In the genomic region with DNA sequence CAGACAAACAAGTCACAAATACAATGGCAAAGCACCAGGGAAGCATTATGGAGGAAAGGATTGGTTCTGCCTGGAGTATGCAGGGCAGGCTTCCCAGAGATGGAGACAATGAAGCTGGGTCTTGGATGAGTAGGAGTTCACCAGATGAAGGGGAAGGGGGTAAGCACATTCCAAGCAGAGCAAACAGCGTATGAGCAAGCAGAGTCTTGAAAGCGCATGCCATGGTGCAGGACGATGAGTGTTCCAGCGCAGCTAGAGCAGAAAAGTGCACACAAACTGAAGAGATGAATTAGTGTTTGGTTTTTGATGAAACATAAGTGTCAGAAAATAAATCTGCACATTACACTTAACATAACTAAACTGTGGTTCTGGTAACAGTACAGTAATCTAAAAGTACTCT, we compare ENCODE assay signal across 36 cellular contexts.
"Had no signal": no experiment of that assay in that cellular context is flagged by ENCODE, and none has a peak within 500 bp of the region (broad histone marks: within the 10 kb centered on the region; RNA-seq: fewer than 3 reads in every experiment).

No MANE protein-coding gene starts in this region.

- H3K4me1 ChIP-seq: SJSA1 had no signal

- H3K27me3 ChIP-seq: Peyer's patch, SJSA1 had no signal

- H3K9me3 Mint-ChIP-seq: activated naive CD4-positive, alpha-beta T cell treated with anti-CD3 and anti-CD28 coated beads, Interleukin-2, amount 50 U/mL, for 24 hours; activated T-cell treated with anti-CD3 and anti-CD28 coated beads, Interleukin-2, amount 50 U/mL, for 24 hours; activated T-helper 2 cell treated with anti-CD3 and anti-CD28 coated beads, Interferon-gamma antibody, Interleukin-2, Interleukin-4, amounts not matched to agents 10 μg/mL and 5 μg/mL and 100 μg/mL, durations not matched to agents 14 hours and 24 hours and 36 hours; brain had no signal

- H3K27ac ChIP-seq: Peyer's patch, SJSA1, VCaP had no signal

- H3K27me3 Mint-ChIP-seq: activated CD4-positive, alpha-beta T cell treated with anti-CD3 and anti-CD28 coated beads, Interleukin-2, amount 10 ng/mL, durations not matched to agents 24 days and 14 days; activated naive CD4-positive, alpha-beta T cell treated with anti-CD3 and anti-CD28 coated beads, Interleukin-2, amount 50 U/mL, for 24 hours; activated T-cell treated with anti-CD3 and anti-CD28 coated beads, Interleukin-2, amount 50 U/mL, for 24 hours; brain had no signal

- DNase-seq: activated CD4-positive, alpha-beta T cell treated with anti-CD3 and anti-CD28 coated beads for 1 hour; activated CD4-positive, alpha-beta T cell treated with anti-CD3 and anti-CD28 coated beads, Interleukin-2, amount 10 ng/mL, durations not matched to agents 24 days and 14 days; activated CD4-positive, alpha-beta T cell treated with anti-CD3 and anti-CD28 coated beads, Interleukin-2, amount 50 U/mL, for 48 hours; activated CD4-positive, CD25-positive, alpha-beta regulatory T cell; activated CD8-positive, alpha-beta T cell treated with anti-CD3 and anti-CD28 coated beads, Interleukin-2, amount 10 ng/mL, durations not matched to agents 7 days and 5 days; activated gamma-delta T cell; activated naive CD4-positive, alpha-beta T cell treated with Interleukin-2 at 50 U/mL for 16 hours; activated T-cell treated with anti-CD3 and anti-CD28 coated beads, Interleukin-2, amount 50 U/mL, for 24 hours; anterior cingulate cortex; central memory CD4-positive, alpha-beta T cell; KG1; MM.1S; MV-4-11; NCI-H1092 treated with DMSO at 0.1 percent for 48 hours; NCI-H1417; NCI-H146; NCI-H187; NCI-H2029 treated with DMSO at 0.1 percent for 48 hours; NCI-H2107; NCI-H2171; NCI-H510A; NCI-H526; NCI-H748 treated with DMSO at 0.1 percent for 48 hours; NK-92 treated with Interleukin-12 subunit alpha and Interleukin-12 subunit beta, amount 100 ng/mL, for 24 hours; PC-3; Peyer's patch; RPMI8226; SHP77 treated with DMSO at 0.1 percent for 48 hours; SK-N-SH; T-helper 2 cell; T-helper 9 cell had no signal

- H3K27ac Mint-ChIP-seq: activated CD4-positive, alpha-beta T cell treated with anti-CD3 and anti-CD28 coated beads, Interleukin-2, amount 10 ng/mL, durations not matched to agents 24 days and 14 days; activated CD8-positive, alpha-beta T cell treated with anti-CD3 and anti-CD28 coated beads, Interleukin-2, amount 10 ng/mL, durations not matched to agents 7 days and 5 days; activated naive CD4-positive, alpha-beta T cell treated with anti-CD3 and anti-CD28 coated beads, Interleukin-2, amount 50 U/mL, for 24 hours; activated T-cell treated with anti-CD3 and anti-CD28 coated beads, Interleukin-2, amount 50 U/mL, for 24 hours; activated T-helper 2 cell treated with anti-CD3 and anti-CD28 coated beads, Interferon-gamma antibody, Interleukin-2, Interleukin-4, amounts not matched to agents 10 μg/mL and 5 μg/mL and 100 μg/mL, durations not matched to agents 14 hours and 24 hours and 36 hours; brain had no signal

- H3K4me3 ChIP-seq: Peyer's patch, SJSA1 had no signal

- H3K4me3 Mint-ChIP-seq: activated CD4-positive, alpha-beta T cell treated with anti-CD3 and anti-CD28 coated beads, Interleukin-2, amount 10 ng/mL, durations not matched to agents 24 days and 14 days; activated CD8-positive, alpha-beta T cell treated with anti-CD3 and anti-CD28 coated beads, Interleukin-2, amount 10 ng/mL, durations not matched to agents 7 days and 5 days; activated naive CD4-positive, alpha-beta T cell treated with anti-CD3 and anti-CD28 coated beads, Interleukin-2, amount 50 U/mL, for 24 hours; activated T-cell treated with anti-CD3 and anti-CD28 coated beads, Interleukin-2, amount 50 U/mL, for 24 hours; brain had no signal

- H3K9me3 ChIP-seq: Peyer's patch, SJSA1, SK-N-SH had no signal

- ATAC-seq: activated CD8-positive, alpha-beta T cell treated with anti-CD3 and anti-CD28 coated beads, Interleukin-2, amount 10 ng/mL, durations not matched to agents 7 days and 5 days; PC-3 had no signal
